In genomic region chr1:161098161-161099068, GRCh38 we compare ENCODE assay signal across 9 cellular contexts. TPM values are rescaled to one million over a fixed set of nuclear protein-coding genes. Genes with fewer than 3 reads are reported as not detected.
DNase-seq lines count a peak whose midpoint lies in the region; ATAC-seq, FAIRE-seq and TF ChIP-seq lines count a peak whose summit lies in the region.
"Had no signal": no experiment of that assay in that cellular context is flagged by ENCODE, and none has a peak within 500 bp of the region (broad histone marks: within the 10 kb centered on the region; RNA-seq: fewer than 3 reads in every experiment).

Gene KLHDC9, plus strand, starts transcription at chr1:161098361. Its CDS starts 175 bp downstream, at chr1:161098536.

- H3K36me3 ChIP-seq in pancreas: peaks cover 0 to 9% (median 0%) of the 10 kb centered on the region in 3 donors

- CTCF ChIA-PET in CD4-positive, alpha-beta T cell (lab: Charles Lee): interaction anchor here (0.5 to 5.8 kb wide), 42 partner anchors 10 to 478 kb away, joined by 3 to 66 read pairs (median 4); partner anchors contain the start of genes ARHGAP30, DEDD, F11R and NIT1

- H3K27ac Mint-ChIP-seq in CD4-positive, alpha-beta T cell: peak within 1 kb of the TSS; percentile 90
- H3K27ac Mint-ChIP-seq in type B pancreatic cell: peak within 1 kb of the TSS; percentile 96

- H3K27ac ChIP-seq in CD4-positive, alpha-beta T cell (ENCODE audit: low read depth, low read length): no peak within 1 kb of the TSS
- H3K27ac ChIP-seq in pancreas: peak within 1 kb of the TSS; percentile 38 to 64 (median 58)
- H3K27ac ChIP-seq: SK-N-MC had no signal

- no peaks in the 10 kb centered on the region for H3K9me3 ChIP-seq in CD4-positive, alpha-beta T cell (ENCODE audit: control insufficient read depth, low read length)
- H3K9me3 ChIP-seq in pancreas: no peaks in the 10 kb centered on the region

- intact Hi-C loops in CD4-positive, alpha-beta T cell (cut with DNase I, micrococcal nuclease): loop anchor here (1.0 to 10.0 kb wide), 5 partner anchors 30 to 264 kb away; partner anchors contain the start of gene ARHGAP30 (in 1 of the 2)
- intact Hi-C loops in cardiac septum (cut with DNase I) (loop anchor here (1.0 to 5.0 kb wide), 3 partner anchors 34 to 102 kb away; partner anchors contain the start of genes DEDD and USF1), pancreas (cut with DNase I) (loop anchor here in 1 of 3 donors (10.0 kb wide), 1 partner anchor 104 kb away; no protein-coding TSS in a partner anchor)

- DNase-seq in CD4-positive, alpha-beta T cell: peak; percentile 38 to 69 (median 54)
- DNase-seq in RPMI8226 (peak; percentile 97), cardiac septum (ENCODE audit: low spot score) (peak; percentile 83), pancreas (peak; percentile 88 to 95 (median 92)), type B pancreatic cell (ENCODE audit: extremely low spot score, unreplicated experiment) (peak; percentile 87)
- DNase-seq in activated naive CD8-positive, alpha-beta T cell treated with anti-CD3 and anti-CD28 coated beads, Interleukin-2, amount 50 U/mL, for 16 hours (ENCODE audit: low read depth, low spot score): peak; percentile 14

- peaks cover 38% of the 10 kb centered on the region for H3K36me3 Mint-ChIP-seq in CD4-positive, alpha-beta T cell (ENCODE audit: low read depth)
- peaks cover 5% of the 10 kb centered on the region for H3K36me3 Mint-ChIP-seq in type B pancreatic cell

- peaks cover 0 to 10% (median 3%) of the 10 kb centered on the region in 3 donors for H3K4me1 ChIP-seq in pancreas

- H3K27me3 Mint-ChIP-seq in CD4-positive, alpha-beta T cell: peaks cover 6% of the 10 kb centered on the region
- peaks cover 4% of the 10 kb centered on the region for H3K27me3 Mint-ChIP-seq in type B pancreatic cell

- TF ChIP-seq CTCF in CD4-positive, alpha-beta T cell (IDR thresholded peaks at IDR 0.05): peak; percentile 29
- TF ChIP-seq CTCF in pancreas (IDR thresholded peaks at IDR 0.05): peak in 2 of 4 donors; percentile 6 to 7
- TF ChIP-seq CTCF in type B pancreatic cell (conservative IDR thresholded peaks at IDR 0.05): no peak

- H3K4me1 Mint-ChIP-seq in CD4-positive, alpha-beta T cell (ENCODE audit: low read depth): peaks cover 23% of the 10 kb centered on the region
- peaks cover 11% of the 10 kb centered on the region for H3K4me1 Mint-ChIP-seq in type B pancreatic cell (ENCODE audit: unreplicated experiment)

- peak; percentile 50 for ATAC-seq in CD4-positive, alpha-beta T cell (ENCODE audit: poor library complexity)
- peak; percentile 77 for ATAC-seq in GM19452 (IDR thresholded peaks at IDR 0.05; ENCODE audit: unreplicated experiment)
- peak; percentile 51 for ATAC-seq in HG03571 (IDR thresholded peaks at IDR 0.05; ENCODE audit: unreplicated experiment)
- ATAC-seq in pancreas: peak; percentile 92 to 97 (median 94)

- POLR2A ChIA-PET in CD4-positive, alpha-beta T cell (lab: Charles Lee): interaction anchor here (0.6 to 5.2 kb wide), 23 partner anchors 8 to 432 kb away, joined by 3 to 79 read pairs (median 4); partner anchors contain the start of genes ARHGAP30, DEDD, NECTIN4 and NIT1

- peak within 1 kb of the TSS; percentile 87 for H3K4me3 Mint-ChIP-seq in CD4-positive, alpha-beta T cell
- peak within 1 kb of the TSS; percentile 87 for H3K4me3 Mint-ChIP-seq in type B pancreatic cell

- H3K9me3 Mint-ChIP-seq in CD4-positive, alpha-beta T cell: no peaks in the 10 kb centered on the region
- H3K9me3 Mint-ChIP-seq in type B pancreatic cell: no peaks in the 10 kb centered on the region

- no peak for FAIRE-seq in pancreas (lab: Jason Lieb, UNC)

- WGBS in pancreas, 2 donors: 3% methylated on average over 64 to 73 of the region's 73 CpGs

- peak within 1 kb of the TSS; percentile 61 to 86 (median 76) for H3K4me3 ChIP-seq in pancreas
- H3K4me3 ChIP-seq: SK-N-MC had no signal

- no peaks in the 10 kb centered on the region for H3K27me3 ChIP-seq in CD4-positive, alpha-beta T cell (ENCODE audit: control insufficient read depth, insufficient read depth, low read length)
- H3K27me3 ChIP-seq in pancreas: no peaks in the 10 kb centered on the region

RNA-seq across cellular contexts. Expression of gene KLHDC9, which starts in this region (rescaled TPM):
- under 1 TPM in 1 of 2 experiments, not detected in 1; 0.41 TPM for total RNA-seq in CD4-positive, alpha-beta T cell
- total RNA-seq in cardiac septum (10.7 TPM), pancreas (1 to 10 TPM; 3.2 to 7.9 (median 6.2) TPM), type B pancreatic cell (ENCODE audit: low replicate concordance) (14.1 and 14.3 TPM in 2 replicates)
- 10 to 100 TPM in 1 of 2 donors, 1 to 10 TPM in 1; 8.6 to 19.3 TPM for polyA plus RNA-seq in pancreas

Comparison
In these comparisons a context has a peak if more than half of its experiments do, and no peak if none do; other contexts are left out.
1. Peak in DNase-seq and ATAC-seq in CD4-positive, alpha-beta T cell; RNA of the gene not detected or under 1 TPM.
2. DNase-seq: peak in every context shown above with its lines; median percentile 97 in RPMI8226; 92 in pancreas; 87 in type B pancreatic cell; 83 in cardiac septum; 54 in CD4-positive, alpha-beta T cell; 14 in activated naive CD8-positive, alpha-beta T cell treated with anti-CD3 and anti-CD28 coated beads, Interleukin-2, amount 50 U/mL, for 16 hours.